ENCODE assay signal across 31 cellular contexts in genomic region chr18:3410273-3410672, GRCh38.
"Had no signal": no experiment of that assay in that cellular context is flagged by ENCODE, and none has a peak within 500 bp of the region (broad histone marks: within the 10 kb centered on the region; RNA-seq: fewer than 3 reads in every experiment).

No MANE protein-coding gene starts in this region.

- ATAC-seq: body of pancreas; mucosa of descending colon; sciatic nerve; stimulated activated naive CD8-positive, alpha-beta T cell treated with anti-CD3 and anti-CD28 coated beads, Interleukin-15, Interleukin-2, amounts not matched to agents 100 U/mL and 50 U/mL, for 24 hours had no signal

- H3K9me3 ChIP-seq: adrenal gland, body of pancreas, colonic mucosa, mucosa of descending colon, ovary, prostate gland, testis, transverse colon had no signal

- H3K27me3 ChIP-seq: adrenal gland, body of pancreas, colonic mucosa, ovary, testis, transverse colon had no signal

- H3K27me3 Mint-ChIP-seq: activated CD4-positive, alpha-beta memory T cell treated with anti-CD3 and anti-CD28 coated beads for 36 hours; activated naive CD8-positive, alpha-beta T cell treated with anti-CD3 and anti-CD28 coated beads for 36 hours had no signal

- H3K9me3 Mint-ChIP-seq: activated CD4-positive, alpha-beta T cell treated with anti-CD3 and anti-CD28 coated beads, Interleukin-2, amount 10 ng/mL, durations not matched to agents 24 days and 14 days; activated naive CD8-positive, alpha-beta T cell treated with anti-CD3 and anti-CD28 coated beads for 36 hours; activated T-helper 1 cell treated with anti-CD3 and anti-CD28 coated beads, Interleukin-12 subunit alpha, Interleukin-12 subunit beta, Interleukin-2, Interleukin-4 antibody, amounts not matched to agents 30 ng/mL and 10 ng/mL and 1 ng/mL, durations not matched to agents 14 hours and 24 hours and 36 hours had no signal

- H3K4me1 ChIP-seq: adrenal gland, body of pancreas, colonic mucosa, left ventricle myocardium inferior, prostate gland, testis had no signal

- H3K4me3 Mint-ChIP-seq: activated CD4-positive, alpha-beta memory T cell treated with anti-CD3 and anti-CD28 coated beads for 36 hours; activated CD4-positive, alpha-beta T cell treated with anti-CD3 and anti-CD28 coated beads, Interleukin-2, amount 10 ng/mL, durations not matched to agents 24 days and 14 days; activated naive CD4-positive, alpha-beta T cell treated with anti-CD3 and anti-CD28 coated beads for 36 hours; activated naive CD8-positive, alpha-beta T cell treated with anti-CD3 and anti-CD28 coated beads for 36 hours; activated T-helper 1 cell treated with anti-CD3 and anti-CD28 coated beads, Interleukin-12 subunit alpha, Interleukin-12 subunit beta, Interleukin-2, Interleukin-4 antibody, amounts not matched to agents 30 ng/mL and 10 ng/mL and 1 ng/mL, durations not matched to agents 14 hours and 24 hours and 36 hours; nephron progenitor cell had no signal

- H3K4me3 ChIP-seq: adrenal gland, body of pancreas, colonic mucosa, dorsolateral prefrontal cortex, left ventricle myocardium inferior, mucosa of descending colon, ovary, prostate gland, skin epidermis, testis, transverse colon had no signal

- DNase-seq: activated CD4-positive, alpha-beta memory T cell treated with anti-CD3 and anti-CD28 coated beads for 36 hours; activated CD4-positive, alpha-beta T cell treated with anti-CD3 and anti-CD28 coated beads, Interleukin-2, amount 10 ng/mL, durations not matched to agents 24 days and 14 days; activated CD4-positive, CD25-positive, alpha-beta regulatory T cell treated with anti-CD3 and anti-CD28 coated beads, Interleukin-2, amount 50 U/mL, for 72 hours; activated CD8-positive, alpha-beta memory T cell treated with anti-CD3 and anti-CD28 coated beads, Interleukin-2, amount 50 U/mL, for 4 hours; activated effector memory CD4-positive, alpha-beta T cell treated with anti-CD3 and anti-CD28 coated beads, Interleukin-2, amount 50 U/mL, for 16 hours; activated naive CD4-positive, alpha-beta T cell treated with anti-CD3 and anti-CD28 coated beads for 36 hours; activated naive CD8-positive, alpha-beta T cell treated with anti-CD3 and anti-CD28 coated beads for 36 hours; activated T-cell treated with anti-CD3 and anti-CD28 coated beads, Interleukin-2, amount 50 U/mL, for 1 hour; adrenal gland; aorta; body of pancreas; cerebellar nuclear complex; colonic mucosa; dorsolateral prefrontal cortex; effector memory CD4-positive, alpha-beta T cell; left ventricle myocardium inferior; mucosa of descending colon; nephron progenitor cell; ovary; stimulated activated CD4-positive, alpha-beta T cell treated with anti-CD3 and anti-CD28 coated beads, Interleukin-12 subunit alpha, Interleukin-12 subunit beta, amount 100 ng/mL, for 4 hours; stimulated activated CD4-positive, alpha-beta T cell treated with anti-CD3 and anti-CD28 coated beads, Interleukin-4, amount 100 ng/mL, for 1 hour; stimulated activated naive CD8-positive, alpha-beta T cell treated with anti-CD3 and anti-CD28 coated beads, Interleukin-15, Interleukin-2, amounts not matched to agents 100 U/mL and 50 U/mL, for 24 hours; testis; transverse colon; WERI-Rb-1 had no signal

- H3K27ac ChIP-seq: adrenal gland, body of pancreas, colonic mucosa, dorsolateral prefrontal cortex, left ventricle myocardium inferior, ovary, prostate gland, skin epidermis, testis, transverse colon, WERI-Rb-1 had no signal

- H3K36me3 Mint-ChIP-seq: activated CD4-positive, alpha-beta memory T cell treated with anti-CD3 and anti-CD28 coated beads for 36 hours; activated naive CD8-positive, alpha-beta T cell treated with anti-CD3 and anti-CD28 coated beads for 36 hours had no signal

- H3K27ac Mint-ChIP-seq: activated CD4-positive, alpha-beta memory T cell treated with anti-CD3 and anti-CD28 coated beads for 36 hours; activated CD4-positive, alpha-beta T cell treated with anti-CD3 and anti-CD28 coated beads, Interleukin-2, amount 10 ng/mL, durations not matched to agents 24 days and 14 days; activated naive CD4-positive, alpha-beta T cell treated with anti-CD3 and anti-CD28 coated beads for 36 hours; activated naive CD8-positive, alpha-beta T cell treated with anti-CD3 and anti-CD28 coated beads for 36 hours; activated T-helper 1 cell treated with anti-CD3 and anti-CD28 coated beads, Interleukin-12 subunit alpha, Interleukin-12 subunit beta, Interleukin-2, Interleukin-4 antibody, amounts not matched to agents 30 ng/mL and 10 ng/mL and 1 ng/mL, durations not matched to agents 14 hours and 24 hours and 36 hours; nephron progenitor cell had no signal

- H3K36me3 ChIP-seq: adrenal gland, colonic mucosa, left ventricle myocardium inferior, ovary, prostate gland, transverse colon, WERI-Rb-1 had no signal

- FAIRE-seq: frontal cortex, islet of Langerhans had no signal
